33 cellular contexts compared by ENCODE assay signal in the genomic region with DNA sequence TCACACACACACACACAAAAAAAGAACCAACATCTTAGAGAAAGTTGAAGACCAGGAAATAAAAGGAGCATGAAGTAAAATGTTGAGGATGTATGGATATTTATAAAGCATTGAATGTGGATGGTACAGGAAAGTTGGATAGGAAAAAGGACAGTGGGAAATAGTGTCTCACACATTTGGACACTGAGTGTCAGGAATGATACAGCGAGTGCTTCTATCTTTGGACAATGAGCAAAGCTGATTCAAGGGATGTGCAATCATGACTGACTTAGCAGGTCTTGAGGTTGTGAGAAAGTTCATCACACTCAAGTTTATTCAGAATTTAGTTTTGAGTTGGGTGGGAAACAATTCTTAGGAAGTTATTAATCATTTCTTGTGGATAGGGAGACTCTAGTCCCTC.
"Had no signal": no experiment of that assay in that cellular context is flagged by ENCODE, and none has a peak within 500 bp of the region (broad histone marks: within the 10 kb centered on the region; RNA-seq: fewer than 3 reads in every experiment).

No MANE protein-coding gene starts in this region.

- H3K4me3 Mint-ChIP-seq: activated B cell treated with CpG ODN at 0.5 μM for 24 hours; activated CD4-positive, alpha-beta memory T cell treated with anti-CD3 and anti-CD28 coated beads for 36 hours; activated naive CD8-positive, alpha-beta T cell treated with anti-CD3 and anti-CD28 coated beads for 36 hours; activated T-cell treated with anti-CD3 and anti-CD28 coated beads, Interleukin-2, amount 50 U/mL, for 72 hours; activated T-helper 17 cell treated with anti-CD3 and anti-CD28 coated beads, Interleukin-2, amount 50 U/mL, for 72 hours; T-helper 1 cell treated with Interleukin-12 subunit alpha and Interleukin-12 subunit beta and Interleukin-4 antibody, amounts not matched to agents 30 μg/mL and 1 μg/mL, for 36 hours; T-helper 2 cell treated with Interferon-gamma antibody and Interleukin-4, amounts not matched to agents 5 μg/mL and 100 μg/mL, for 36 hours had no signal

- H3K27ac ChIP-seq: ascending aorta, cardiac muscle cell, PC-9, SJSA1 had no signal

- H3K27me3 ChIP-seq: ascending aorta, cardiac muscle cell, SJSA1 had no signal

- H3K9me3 ChIP-seq: ascending aorta, SJSA1, SK-N-SH had no signal

- H3K9me3 Mint-ChIP-seq: activated B cell treated with CpG ODN at 0.5 μM for 24 hours; activated CD4-positive, alpha-beta memory T cell treated with anti-CD3 and anti-CD28 coated beads for 36 hours; activated naive CD8-positive, alpha-beta T cell treated with anti-CD3 and anti-CD28 coated beads for 36 hours; activated T-cell treated with anti-CD3 and anti-CD28 coated beads, Interleukin-2, amount 50 U/mL, for 72 hours; activated T-helper 17 cell treated with anti-CD3 and anti-CD28 coated beads, Interleukin-2, amount 50 U/mL, for 72 hours; T-helper 1 cell treated with Interleukin-12 subunit alpha and Interleukin-12 subunit beta and Interleukin-4 antibody, amounts not matched to agents 30 μg/mL and 1 μg/mL, for 36 hours; T-helper 2 cell treated with Interferon-gamma antibody and Interleukin-4, amounts not matched to agents 5 μg/mL and 100 μg/mL, for 36 hours had no signal

- H3K27me3 Mint-ChIP-seq: activated B cell treated with CpG ODN at 0.5 μM for 24 hours; activated CD4-positive, alpha-beta memory T cell treated with anti-CD3 and anti-CD28 coated beads for 36 hours; activated naive CD8-positive, alpha-beta T cell treated with anti-CD3 and anti-CD28 coated beads for 36 hours; activated T-helper 17 cell treated with anti-CD3 and anti-CD28 coated beads, Interleukin-2, amount 50 U/mL, for 72 hours had no signal

- H3K4me1 ChIP-seq: ascending aorta had no signal

- DNase-seq: activated B cell treated with CpG ODN at 0.5 μM for 24 hours; activated CD4-positive, alpha-beta memory T cell treated with anti-CD3 and anti-CD28 coated beads for 36 hours; activated CD4-positive, alpha-beta T cell treated with anti-CD3 and anti-CD28 coated beads for 4 hours; activated CD4-positive, alpha-beta T cell treated with anti-CD3 and anti-CD28 coated beads, Interleukin-2, amount 50 U/mL, for 1 hour; activated CD4-positive, CD25-positive, alpha-beta regulatory T cell treated with anti-CD3 and anti-CD28 coated beads, Interleukin-2, amount 50 U/mL, for 72 hours; activated CD8-positive, alpha-beta memory T cell treated with anti-CD3 and anti-CD28 coated beads, Interleukin-2, amount 50 U/mL, for 4 hours; activated effector memory CD4-positive, alpha-beta T cell treated with anti-CD3 and anti-CD28 coated beads, Interleukin-2, amount 50 U/mL, for 16 hours; activated naive CD4-positive, alpha-beta T cell; activated naive CD4-positive, alpha-beta T cell treated with anti-CD3 and anti-CD28 coated beads, Interleukin-2, amount 50 U/mL, for 16 hours; activated naive CD8-positive, alpha-beta T cell treated with anti-CD3 and anti-CD28 coated beads for 36 hours; activated T-cell treated with anti-CD3 and anti-CD28 coated beads, Interleukin-2, amount 50 U/mL, for 72 hours; amygdala; NCI-H1092 treated with DMSO at 0.1 percent for 48 hours; NCI-H1417; NCI-H146; NCI-H187; NCI-H2029 treated with DMSO at 0.1 percent for 48 hours; NCI-H2107; NCI-H2171; NCI-H510A; NCI-H526; NCI-H748 treated with DMSO at 0.1 percent for 48 hours; NK-92 treated with Interleukin-12 subunit alpha and Interleukin-12 subunit beta, amount 100 ng/mL, for 24 hours; PC-9; SHP77 treated with DMSO at 0.1 percent for 48 hours; SK-N-SH had no signal

- ATAC-seq: activated T-cell treated with anti-CD3 and anti-CD28 coated beads, Interleukin-2, amount 50 U/mL, for 72 hours; activated T-helper 17 cell treated with anti-CD3 and anti-CD28 coated beads, Interleukin-2, amount 50 U/mL, for 72 hours; K562 had no signal

- H3K4me3 ChIP-seq: ascending aorta, cardiac muscle cell, K562, PC-9, SJSA1 had no signal

- H3K27ac Mint-ChIP-seq: activated B cell treated with CpG ODN at 0.5 μM for 24 hours; activated CD4-positive, alpha-beta memory T cell treated with anti-CD3 and anti-CD28 coated beads for 36 hours; activated naive CD8-positive, alpha-beta T cell treated with anti-CD3 and anti-CD28 coated beads for 36 hours; activated T-cell treated with anti-CD3 and anti-CD28 coated beads, Interleukin-2, amount 50 U/mL, for 72 hours; T-helper 1 cell treated with Interleukin-12 subunit alpha and Interleukin-12 subunit beta and Interleukin-4 antibody, amounts not matched to agents 30 μg/mL and 1 μg/mL, for 36 hours; T-helper 2 cell treated with Interferon-gamma antibody and Interleukin-4, amounts not matched to agents 5 μg/mL and 100 μg/mL, for 36 hours had no signal
